ENCODE assay signal across 23 cellular contexts in genomic region chr14:44782775-44783238, GRCh38.
DNase-seq lines count a peak whose midpoint lies in the region; ATAC-seq, FAIRE-seq and TF ChIP-seq lines count a peak whose summit lies in the region.
"Had no signal": no experiment of that assay in that cellular context is flagged by ENCODE, and none has a peak within 500 bp of the region (broad histone marks: within the 10 kb centered on the region; RNA-seq: fewer than 3 reads in every experiment).

No MANE protein-coding gene starts in this region.

- 9 to 11% methylated on average over 1 of the region's 1 CpG for WGBS in pancreas, 2 donors

- no peak for TF ChIP-seq CTCF in PC-3 (conservative IDR thresholded peaks at IDR 0.05; ENCODE audit: low read depth, low read length)
- no peak for TF ChIP-seq CTCF in choroid plexus epithelial cell (conservative IDR thresholded peaks at IDR 0.05; ENCODE audit: low read depth, low read length)
- no peak for TF ChIP-seq CTCF in pancreas (IDR thresholded peaks at IDR 0.05)

- no peaks in the 10 kb centered on the region for H3K9me2 ChIP-seq in PC-3 (replicated peaks; ENCODE audit: low read length)

- no peaks in the 10 kb centered on the region for H3K27me3 Mint-ChIP-seq in activated T-helper 2 cell treated with anti-CD3 and anti-CD28 coated beads, Interferon-gamma antibody, Interleukin-2, Interleukin-4, amounts not matched to agents 10 μg/mL and 5 μg/mL and 100 μg/mL, durations not matched to agents 14 hours and 24 hours and 36 hours (ENCODE audit: low read depth)

- no peaks in the 10 kb centered on the region for H4K20me1 ChIP-seq in PC-3 (ENCODE audit: low read length)

- no peaks in the 10 kb centered on the region for H3K9me3 Mint-ChIP-seq in activated T-helper 2 cell treated with anti-CD3 and anti-CD28 coated beads, Interferon-gamma antibody, Interleukin-2, Interleukin-4, amounts not matched to agents 10 μg/mL and 5 μg/mL and 100 μg/mL, durations not matched to agents 14 hours and 24 hours and 36 hours
- H3K9me3 Mint-ChIP-seq: activated B cell treated with CpG ODN at 0.5 μM for 24 hours; activated naive CD4-positive, alpha-beta T cell treated with anti-CD3 and anti-CD28 coated beads, Interleukin-2, amount 50 U/mL, for 72 hours; activated T-cell treated with anti-CD3 and anti-CD28 coated beads, Interleukin-2, amount 50 U/mL, for 72 hours; T-helper 1 cell treated with Interleukin-12 subunit alpha and Interleukin-12 subunit beta and Interleukin-4 antibody, amounts not matched to agents 30 μg/mL and 1 μg/mL, for 36 hours had no signal

- no peak overlapping the region for H3K9ac ChIP-seq in PC-3 (ENCODE audit: low read length)

- POLR2A ChIA-PET in PC-3 (lab: Charles Lee; ENCODE audit: unreplicated experiment), result interaction anchor here (0.6 kb wide), 1 partner anchor 22 kb away, joined by 4 read pairs; no protein-coding TSS in a partner anchor

- no peak overlapping the region for H3K27ac Mint-ChIP-seq in activated T-helper 2 cell treated with anti-CD3 and anti-CD28 coated beads, Interferon-gamma antibody, Interleukin-2, Interleukin-4, amounts not matched to agents 10 μg/mL and 5 μg/mL and 100 μg/mL, durations not matched to agents 14 hours and 24 hours and 36 hours
- H3K27ac Mint-ChIP-seq: activated B cell treated with CpG ODN at 0.5 μM for 24 hours; activated CD8-positive, alpha-beta T cell treated with anti-CD3 and anti-CD28 coated beads, Interleukin-2, amount 10 ng/mL, durations not matched to agents 7 days and 5 days; activated naive CD4-positive, alpha-beta T cell treated with anti-CD3 and anti-CD28 coated beads, Interleukin-2, amount 50 U/mL, for 72 hours; activated T-cell treated with anti-CD3 and anti-CD28 coated beads, Interleukin-2, amount 50 U/mL, for 72 hours; immature natural killer cell; T-helper 1 cell treated with Interleukin-12 subunit alpha and Interleukin-12 subunit beta and Interleukin-4 antibody, amounts not matched to agents 30 μg/mL and 1 μg/mL, for 36 hours had no signal

- no TSS peak for BruUV-seq in PC-3 (replicated peaks; lab: Mats Ljungman, UMichigan)

- H3K4me3 Mint-ChIP-seq in activated T-helper 2 cell treated with anti-CD3 and anti-CD28 coated beads, Interferon-gamma antibody, Interleukin-2, Interleukin-4, amounts not matched to agents 10 μg/mL and 5 μg/mL and 100 μg/mL, durations not matched to agents 14 hours and 24 hours and 36 hours (ENCODE audit: low read depth), result no peak overlapping the region
- H3K4me3 Mint-ChIP-seq: activated B cell treated with CpG ODN at 0.5 μM for 24 hours; activated CD8-positive, alpha-beta T cell treated with anti-CD3 and anti-CD28 coated beads, Interleukin-2, amount 10 ng/mL, durations not matched to agents 7 days and 5 days; activated T-cell treated with anti-CD3 and anti-CD28 coated beads, Interleukin-2, amount 50 U/mL, for 72 hours; immature natural killer cell; T-helper 1 cell treated with Interleukin-12 subunit alpha and Interleukin-12 subunit beta and Interleukin-4 antibody, amounts not matched to agents 30 μg/mL and 1 μg/mL, for 36 hours had no signal

- intact Hi-C loops in PC-3 (cut with micrococcal nuclease) (no loop called here), pancreas (cut with DNase I) (no loop called here)
- intact Hi-C loops in activated T-helper 2 cell treated with anti-CD3 and anti-CD28 coated beads, Interferon-gamma antibody, Interleukin-2, Interleukin-4, amounts not matched to agents 10 μg/mL and 5 μg/mL and 100 μg/mL, durations not matched to agents 14 hours and 24 hours and 36 hours (cut with micrococcal nuclease), result no loop called here

- no peak overlapping the region for H3K4me2 ChIP-seq in PC-3 (ENCODE audit: low read length)

- no peaks in the 10 kb centered on the region for H3K79me2 ChIP-seq in PC-3 (ENCODE audit: low read length)

- no peaks in the 10 kb centered on the region for H3K27me3 ChIP-seq in PC-3 (ENCODE audit: low read length)
- no peaks in the 10 kb centered on the region for H3K27me3 ChIP-seq in pancreas
- H3K27me3 ChIP-seq: BE2C, MG63, ovary, vagina had no signal

- H3K4me1 ChIP-seq in PC-3 (ENCODE audit: insufficient read depth, low read length), result peaks cover 4% of the 10 kb centered on the region
- H3K4me1 ChIP-seq in pancreas, result peaks cover 0 to 4% (median 0%) of the 10 kb centered on the region in 3 donors
- H3K4me1 ChIP-seq: BE2C, vagina had no signal

- DNase-seq in H4 (ENCODE audit: low spot score), result peak; percentile 59
- DNase-seq in PC-3, result peak; percentile 71
- peak; percentile 13 for DNase-seq in choroid plexus epithelial cell (ENCODE audit: low read depth)
- DNase-seq in pancreas, result peak in 1 of 6 donors; percentile 13
- no peak for DNase-seq in NCI-H748 (lab: John Stamatoyannopoulos, UW; ENCODE audit: unreplicated experiment)
- no peak for DNase-seq in NK-92 (lab: John Stamatoyannopoulos, UW; ENCODE audit: unreplicated experiment)
- no peak for DNase-seq in activated T-helper 2 cell treated with anti-CD3 and anti-CD28 coated beads, Interferon-gamma antibody, Interleukin-2, Interleukin-4, amounts not matched to agents 10 μg/mL and 5 μg/mL and 100 μg/mL, durations not matched to agents 14 hours and 24 hours and 36 hours (ENCODE audit: low spot score)
- DNase-seq: activated B cell treated with CpG ODN at 0.5 μM for 24 hours; activated CD8-positive, alpha-beta T cell treated with anti-CD3 and anti-CD28 coated beads, Interleukin-2, amount 10 ng/mL, durations not matched to agents 7 days and 5 days; activated T-cell treated with anti-CD3 and anti-CD28 coated beads, Interleukin-2, amount 50 U/mL, for 72 hours; BE2C; GDM1; immature natural killer cell; MG63; NCI-H1694 treated with DMSO at 0.1 percent for 48 hours; ovary; stimulated activated CD4-positive, alpha-beta T cell treated with anti-CD3 and anti-CD28 coated beads, Interleukin-4, amount 100 ng/mL, for 1 hour; substantia nigra had no signal

- H3K36me3 ChIP-seq in PC-3 (ENCODE audit: low read depth, low read length), result no peaks in the 10 kb centered on the region
- H3K36me3 ChIP-seq in pancreas, result no peaks in the 10 kb centered on the region
- H3K36me3 ChIP-seq: BE2C, MG63, ovary, vagina had no signal

- no peaks in the 10 kb centered on the region for H3K9me3 ChIP-seq in PC-3 (ENCODE audit: low read length)
- H3K9me3 ChIP-seq in pancreas, result no peaks in the 10 kb centered on the region
- H3K9me3 ChIP-seq: BE2C, MG63, ovary, vagina had no signal

- peak overlapping the region; percentile 8 for H3K27ac ChIP-seq in PC-3 (ENCODE audit: low read length)
- no peak overlapping the region for H3K27ac ChIP-seq in pancreas
- H3K27ac ChIP-seq: ovary, vagina had no signal

- no peaks in the 10 kb centered on the region for H3K4me1 Mint-ChIP-seq in activated T-helper 2 cell treated with anti-CD3 and anti-CD28 coated beads, Interferon-gamma antibody, Interleukin-2, Interleukin-4, amounts not matched to agents 10 μg/mL and 5 μg/mL and 100 μg/mL, durations not matched to agents 14 hours and 24 hours and 36 hours (ENCODE audit: low read depth)
- H3K4me1 Mint-ChIP-seq: activated B cell treated with CpG ODN at 0.5 μM for 24 hours, immature natural killer cell had no signal

- H2AFZ ChIP-seq in PC-3 (ENCODE audit: low read length), result no peak overlapping the region

- H3K4me3 ChIP-seq in PC-3 (ENCODE audit: low read length) (no peak overlapping the region), choroid plexus epithelial cell (ENCODE audit: low read depth, low read length) (no peak overlapping the region), pancreas (no peak overlapping the region)
- H3K4me3 ChIP-seq: MG63, ovary, vagina had no signal

- no peaks in the 10 kb centered on the region for H3F3A ChIP-seq in PC-3 (ENCODE audit: low read length, unreplicated experiment)

- peak; percentile 82 for ATAC-seq in PC-3
- ATAC-seq in pancreas, result peak; percentile 54 to 78 (median 67)
- ATAC-seq: activated CD8-positive, alpha-beta T cell treated with anti-CD3 and anti-CD28 coated beads, Interleukin-2, amount 10 ng/mL, durations not matched to agents 7 days and 5 days; activated naive CD4-positive, alpha-beta T cell treated with anti-CD3 and anti-CD28 coated beads, Interleukin-2, amount 50 U/mL, for 72 hours; activated T-cell treated with anti-CD3 and anti-CD28 coated beads, Interleukin-2, amount 50 U/mL, for 72 hours had no signal

- H3K36me3 Mint-ChIP-seq in activated T-helper 2 cell treated with anti-CD3 and anti-CD28 coated beads, Interferon-gamma antibody, Interleukin-2, Interleukin-4, amounts not matched to agents 10 μg/mL and 5 μg/mL and 100 μg/mL, durations not matched to agents 14 hours and 24 hours and 36 hours (ENCODE audit: low read depth), result no peaks in the 10 kb centered on the region
- H3K36me3 Mint-ChIP-seq: activated naive CD4-positive, alpha-beta T cell treated with anti-CD3 and anti-CD28 coated beads, Interleukin-2, amount 50 U/mL, for 72 hours; immature natural killer cell had no signal

- no peak for FAIRE-seq in pancreas (lab: Jason Lieb, UNC)
- FAIRE-seq: bronchial epithelial cell, D721Med had no signal

- CTCF ChIA-PET in PC-3 (lab: Charles Lee), result no interaction called here

Comparison
In these comparisons a context has a peak if more than half of its experiments do, and no peak if none do; other contexts are left out.
1. DNase-seq: peak in H4 (single experiment), PC-3 (single experiment) and choroid plexus epithelial cell (single experiment); none in NCI-H748 (single experiment), NK-92 (single experiment) and activated T-helper 2 cell treated with anti-CD3 and anti-CD28 coated beads, Interferon-gamma antibody, Interleukin-2, Interleukin-4, amounts not matched to agents 10 μg/mL and 5 μg/mL and 100 μg/mL, durations not matched to agents 14 hours and 24 hours and 36 hours (single experiment).